In the genomic region with DNA sequence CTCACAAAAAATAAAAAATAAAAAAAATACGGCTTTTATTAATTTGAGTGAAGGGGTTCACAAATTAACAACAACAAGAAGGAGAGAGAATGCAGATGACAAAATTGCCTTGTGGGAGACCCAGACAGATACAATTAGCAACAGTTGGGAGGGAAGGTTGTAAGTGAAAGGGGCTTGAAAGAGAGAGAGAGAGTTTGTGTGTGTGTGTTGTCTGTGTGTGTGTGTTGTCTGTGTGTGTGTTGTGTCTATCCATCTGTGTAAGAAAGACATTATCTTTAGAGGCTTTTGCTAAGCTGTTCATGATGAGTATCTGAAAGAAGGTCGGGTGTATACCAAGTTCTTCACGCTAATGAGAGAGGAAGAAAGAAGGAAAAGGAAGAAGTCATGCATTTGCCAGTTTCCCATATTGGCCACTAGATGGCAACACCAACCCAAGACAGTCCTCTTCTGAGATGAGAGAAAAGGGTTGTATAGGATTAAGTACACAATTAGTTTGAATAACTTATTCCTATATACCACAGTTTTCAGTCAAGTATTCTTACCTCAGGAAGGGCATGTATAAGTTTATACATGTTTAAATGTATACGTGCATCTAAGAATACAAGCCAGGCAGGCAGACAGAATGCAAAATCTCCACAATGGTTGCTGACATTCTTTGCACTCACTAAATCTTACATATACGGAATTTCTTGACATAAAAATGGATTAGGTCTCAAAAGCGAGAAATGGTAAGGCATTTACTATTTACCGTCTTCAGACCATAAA, we compare ENCODE assay signal across 1 cellular context.
A peak's percentile ranks its signal among the peaks of the same experiment; 100 is the strongest.
TF ChIP-seq lines count a peak whose summit lies in the region.

No MANE protein-coding gene starts in this region.

TF ChIP-seq in HEK293, 187 proteins besides CTCF, POLR2A, EP300 and RAD21 (continued from another document):
- TF ChIP-seq, protein P1, sequence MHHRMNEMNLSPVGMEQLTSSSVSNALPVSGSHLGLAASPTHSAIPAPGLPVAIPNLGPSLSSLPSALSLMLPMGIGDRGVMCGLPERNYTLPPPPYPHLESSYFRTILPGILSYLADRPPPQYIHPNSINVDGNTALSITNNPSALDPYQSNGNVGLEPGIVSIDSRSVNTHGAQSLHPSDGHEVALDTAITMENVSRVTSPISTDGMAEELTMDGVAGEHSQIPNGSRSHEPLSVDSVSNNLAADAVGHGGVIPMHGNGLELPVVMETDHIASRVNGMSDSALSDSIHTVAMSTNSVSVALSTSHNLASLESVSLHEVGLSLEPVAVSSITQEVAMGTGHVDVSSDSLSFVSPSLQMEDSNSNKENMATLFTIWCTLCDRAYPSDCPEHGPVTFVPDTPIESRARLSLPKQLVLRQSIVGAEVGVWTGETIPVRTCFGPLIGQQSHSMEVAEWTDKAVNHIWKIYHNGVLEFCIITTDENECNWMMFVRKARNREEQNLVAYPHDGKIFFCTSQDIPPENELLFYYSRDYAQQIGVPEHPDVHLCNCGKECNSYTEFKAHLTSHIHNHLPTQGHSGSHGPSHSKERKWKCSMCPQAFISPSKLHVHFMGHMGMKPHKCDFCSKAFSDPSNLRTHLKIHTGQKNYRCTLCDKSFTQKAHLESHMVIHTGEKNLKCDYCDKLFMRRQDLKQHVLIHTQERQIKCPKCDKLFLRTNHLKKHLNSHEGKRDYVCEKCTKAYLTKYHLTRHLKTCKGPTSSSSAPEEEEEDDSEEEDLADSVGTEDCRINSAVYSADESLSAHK (tag by site-specific recombination; IDR thresholded peaks at IDR 0.05) = no peak
- TF ChIP-seq ZNF23 (tag by site-specific recombination; IDR thresholded peaks at IDR 0.05; ENCODE audit: borderline replicate concordance) = no peak
- TF ChIP-seq, protein P2, sequence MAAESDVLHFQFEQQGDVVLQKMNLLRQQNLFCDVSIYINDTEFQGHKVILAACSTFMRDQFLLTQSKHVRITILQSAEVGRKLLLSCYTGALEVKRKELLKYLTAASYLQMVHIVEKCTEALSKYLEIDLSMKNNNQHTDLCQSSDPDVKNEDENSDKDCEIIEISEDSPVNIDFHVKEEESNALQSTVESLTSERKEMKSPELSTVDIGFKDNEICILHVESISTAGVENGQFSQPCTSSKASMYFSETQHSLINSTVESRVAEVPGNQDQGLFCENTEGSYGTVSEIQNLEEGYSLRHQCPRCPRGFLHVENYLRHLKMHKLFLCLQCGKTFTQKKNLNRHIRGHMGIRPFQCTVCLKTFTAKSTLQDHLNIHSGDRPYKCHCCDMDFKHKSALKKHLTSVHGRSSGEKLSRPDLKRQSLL (tag by site-specific recombination; IDR thresholded peaks at IDR 0.05) = no peak
- no peak for TF ChIP-seq ZNF645 (tag by site-specific recombination; IDR thresholded peaks at IDR 0.05)
- no peak for TF ChIP-seq GLI2 (tag by site-specific recombination; IDR thresholded peaks at IDR 0.05; ENCODE audit: borderline replicate concordance, low read depth)
- TF ChIP-seq KLF8 (tag by site-specific recombination; IDR thresholded peaks at IDR 0.05) = no peak
- TF ChIP-seq ZNF670 (tag by site-specific recombination; IDR thresholded peaks at IDR 0.05; ENCODE audit: low read depth) = no peak
- TF ChIP-seq ZNF660 (tag by site-specific recombination; IDR thresholded peaks at IDR 0.05) = peak; percentile 64
- TF ChIP-seq ZNF138 (tag by site-specific recombination; IDR thresholded peaks at IDR 0.05; ENCODE audit: borderline replicate concordance) = no peak
- TF ChIP-seq ZNF513 (tag by site-specific recombination; IDR thresholded peaks at IDR 0.05) = no peak; the same call in 1 of the 2 replicates
- TF ChIP-seq KLF10 (tag by site-specific recombination; IDR thresholded peaks at IDR 0.05) = no peak
- TF ChIP-seq TRIM28 (IDR thresholded peaks at IDR 0.05; ENCODE audit: borderline replicate concordance, low read length) = no peak
- peak; percentile 98 for TF ChIP-seq SCRT2 (tag by site-specific recombination; IDR thresholded peaks at IDR 0.05)
- TF ChIP-seq, protein P3, sequence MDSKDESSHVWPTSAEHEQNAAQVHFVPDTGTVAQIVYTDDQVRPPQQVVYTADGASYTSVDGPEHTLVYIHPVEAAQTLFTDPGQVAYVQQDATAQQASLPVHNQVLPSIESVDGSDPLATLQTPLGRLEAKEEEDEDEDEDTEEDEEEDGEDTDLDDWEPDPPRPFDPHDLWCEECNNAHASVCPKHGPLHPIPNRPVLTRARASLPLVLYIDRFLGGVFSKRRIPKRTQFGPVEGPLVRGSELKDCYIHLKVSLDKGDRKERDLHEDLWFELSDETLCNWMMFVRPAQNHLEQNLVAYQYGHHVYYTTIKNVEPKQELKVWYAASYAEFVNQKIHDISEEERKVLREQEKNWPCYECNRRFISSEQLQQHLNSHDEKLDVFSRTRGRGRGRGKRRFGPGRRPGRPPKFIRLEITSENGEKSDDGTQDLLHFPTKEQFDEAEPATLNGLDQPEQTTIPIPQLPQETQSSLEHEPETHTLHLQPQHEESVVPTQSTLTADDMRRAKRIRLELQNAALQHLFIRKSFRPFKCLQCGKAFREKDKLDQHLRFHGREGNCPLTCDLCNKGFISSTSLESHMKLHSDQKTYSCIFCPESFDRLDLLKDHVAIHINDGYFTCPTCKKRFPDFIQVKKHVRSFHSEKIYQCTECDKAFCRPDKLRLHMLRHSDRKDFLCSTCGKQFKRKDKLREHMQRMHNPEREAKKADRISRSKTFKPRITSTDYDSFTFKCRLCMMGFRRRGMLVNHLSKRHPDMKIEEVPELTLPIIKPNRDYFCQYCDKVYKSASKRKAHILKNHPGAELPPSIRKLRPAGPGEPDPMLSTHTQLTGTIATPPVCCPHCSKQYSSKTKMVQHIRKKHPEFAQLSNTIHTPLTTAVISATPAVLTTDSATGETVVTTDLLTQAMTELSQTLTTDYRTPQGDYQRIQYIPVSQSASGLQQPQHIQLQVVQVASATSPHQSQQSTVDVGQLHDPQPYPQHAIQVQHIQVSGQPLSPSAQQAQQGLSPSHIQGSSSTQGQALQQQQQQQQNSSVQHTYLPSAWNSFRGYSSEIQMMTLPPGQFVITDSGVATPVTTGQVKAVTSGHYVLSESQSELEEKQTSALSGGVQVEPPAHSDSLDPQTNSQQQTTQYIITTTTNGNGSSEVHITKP (tag by site-specific recombination; IDR thresholded peaks at IDR 0.05) = peak; percentile 28; the same call in 1 of the 2 replicates
- TF ChIP-seq ZNF654 (tag by site-specific recombination; IDR thresholded peaks at IDR 0.05; ENCODE audit: low read depth) = peak; percentile 98
- TF ChIP-seq, protein P4, sequence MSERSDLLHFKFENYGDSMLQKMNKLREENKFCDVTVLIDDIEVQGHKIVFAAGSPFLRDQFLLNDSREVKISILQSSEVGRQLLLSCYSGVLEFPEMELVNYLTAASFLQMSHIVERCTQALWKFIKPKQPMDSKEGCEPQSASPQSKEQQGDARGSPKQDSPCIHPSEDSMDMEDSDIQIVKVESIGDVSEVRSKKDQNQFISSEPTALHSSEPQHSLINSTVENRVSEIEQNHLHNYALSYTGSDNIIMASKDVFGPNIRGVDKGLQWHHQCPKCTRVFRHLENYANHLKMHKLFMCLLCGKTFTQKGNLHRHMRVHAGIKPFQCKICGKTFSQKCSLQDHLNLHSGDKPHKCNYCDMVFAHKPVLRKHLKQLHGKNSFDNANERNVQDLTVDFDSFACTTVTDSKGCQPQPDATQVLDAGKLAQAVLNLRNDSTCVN (tag by site-specific recombination; optimal IDR thresholded peaks at IDR 0.05) = no peak
- no peak for TF ChIP-seq ZFP69B (tag by site-specific recombination; IDR thresholded peaks at IDR 0.05)
- TF ChIP-seq ZNF501 (tag by site-specific recombination; IDR thresholded peaks at IDR 0.05) = no peak
